8 cellular contexts compared by ENCODE assay signal in genomic region chr3:87260270-87260669, GRCh38. TPM values are rescaled to one million over a fixed set of nuclear protein-coding genes. Genes with fewer than 3 reads are reported as not detected.
A peak's percentile ranks its signal among the peaks of the same experiment; 100 is the strongest.
DNase-seq lines count a peak whose midpoint lies in the region; ATAC-seq, FAIRE-seq and TF ChIP-seq lines count a peak whose summit lies in the region.

No MANE protein-coding gene starts in this region.

- no peaks in the 10 kb centered on the region for H3K36me3 ChIP-seq in pancreas

- no peak overlapping the region for H3K27ac ChIP-seq in pancreas

- 29 to 30% methylated on average over 4 of the region's 4 CpGs for WGBS in pancreas, 2 donors

- no peak for TF ChIP-seq POLR2A in erythroblast (IDR thresholded peaks at IDR 0.05; ENCODE audit: low read length)

- H3K9me3 ChIP-seq in pancreas: no peaks in the 10 kb centered on the region

- peaks cover 0 to 7% (median 3%) of the 10 kb centered on the region in 3 donors for H3K4me1 ChIP-seq in pancreas

- H3K27me3 ChIP-seq in pancreas: no peaks in the 10 kb centered on the region

- DNase-seq in activated CD8-positive, alpha-beta memory T cell treated with anti-CD3 and anti-CD28 coated beads for 1 hour (ENCODE audit: extremely low read depth in 1 of 2, low read depth in 1 of 2): peak; percentile 5 to 8
- no peak for DNase-seq in activated CD8-positive, alpha-beta memory T cell treated with anti-CD3 and anti-CD28 coated beads for 24 hours
- DNase-seq in Kasumi-1 (lab: John Stamatoyannopoulos, UW) (peak; percentile 65 to 73), erythroblast (lab: John Stamatoyannopoulos, UW) (peak; percentile 53 to 71), pancreas (peak in 3 of 6 donors; percentile 17 to 36 (median 35))
- DNase-seq in NK-92 treated with Interleukin-12 subunit alpha and Interleukin-12 subunit beta, amount 100 ng/mL, for 24 hours (lab: John Stamatoyannopoulos, UW): no peak

- TF ChIP-seq CTCF in WI38 (IDR thresholded peaks at IDR 0.05; ENCODE audit: low read depth, low read length): peak; percentile 54
- TF ChIP-seq CTCF in pancreas (IDR thresholded peaks at IDR 0.05): peak; percentile 28 to 61 (median 44)

- ATAC-seq in GM21367 (IDR thresholded peaks at IDR 0.05; ENCODE audit: unreplicated experiment) (peak; percentile 90), pancreas (peak; percentile 46 to 78 (median 76))

- peak; percentile 26 for FAIRE-seq in pancreas (lab: Jason Lieb, UNC)

- intact Hi-C loops in pancreas (cut with DNase I): no loop called here

- H3K4me3 ChIP-seq in WI38 (ENCODE audit: low read depth, low read length) (no peak overlapping the region), pancreas (no peak overlapping the region)

RNA-seq across cellular contexts. Expression of gene POU1F1, which starts 16.1 kb away (rescaled TPM):
- not detected for total RNA-seq in pancreas
- not detected for polyA plus RNA-seq in pancreas

RNA-seq across cellular contexts. Expression of gene CHMP2B, which starts 33.2 kb away (rescaled TPM):
- 10 to 100 TPM; 19.5 to 29.0 (median 25.3) TPM for total RNA-seq in pancreas
- polyA plus RNA-seq in pancreas: 10 to 100 TPM; 10.3 to 16.2 TPM

Comparison
In these comparisons a context has a peak if more than half of its experiments do, and no peak if none do; other contexts are left out.
1. DNase-seq: peak in activated CD8-positive, alpha-beta memory T cell treated with anti-CD3 and anti-CD28 coated beads for 1 hour (2 of 2), Kasumi-1 (2 of 2) and erythroblast (2 of 2); none in activated CD8-positive, alpha-beta memory T cell treated with anti-CD3 and anti-CD28 coated beads for 24 hours (single experiment) and NK-92 treated with Interleukin-12 subunit alpha and Interleukin-12 subunit beta, amount 100 ng/mL, for 24 hours (single experiment).